24 cellular contexts compared by ENCODE assay signal in genomic region chr5:32866138-32866537, GRCh38.
DNase-seq lines count a peak whose midpoint lies in the region; ATAC-seq, FAIRE-seq and TF ChIP-seq lines count a peak whose summit lies in the region.
"Had no signal": no experiment of that assay in that cellular context is flagged by ENCODE, and none has a peak within 500 bp of the region (broad histone marks: within the 10 kb centered on the region; RNA-seq: fewer than 3 reads in every experiment).

No MANE protein-coding gene starts in this region.

- ATAC-seq in HG02840 (IDR thresholded peaks at IDR 0.05; ENCODE audit: low FRiP score, unreplicated experiment) (no peak), GM21528 (IDR thresholded peaks at IDR 0.05; ENCODE audit: low FRiP score, unreplicated experiment) (no peak), HG02763 (IDR thresholded peaks at IDR 0.05; ENCODE audit: unreplicated experiment) (no peak)
- ATAC-seq: A549, HCT116, HepG2, Right ventricle myocardium inferior had no signal

- peak; percentile 50 for FAIRE-seq in endometrium (lab: Jason Lieb, UNC)
- FAIRE-seq: A549, GM12892, GM19239, HepG2 had no signal

- H3K4me3 ChIP-seq in fibroblast of villous mesenchyme (ENCODE audit: low read depth, low read length): no peak overlapping the region
- H3K4me3 ChIP-seq: A549, MG63, SJSA1 had no signal

- TF ChIP-seq CTCF in fibroblast of villous mesenchyme (IDR thresholded peaks at IDR 0.05; ENCODE audit: insufficient read depth, low read depth, low read length): no peak

- DNase-seq in M059J (ENCODE audit: low read depth) (peak; percentile 17), fibroblast of villous mesenchyme (ENCODE audit: low read depth) (peak; percentile 12), activated gamma-delta T cell (lab: John Stamatoyannopoulos, UW) (no peak)
- DNase-seq: Calu3, DMS79 treated with DMSO at 0.1 percent for 48 hours, Kasumi-1, MG63, NCI-H1105 treated with DMSO at 0.1 percent for 48 hours, NCI-H146, NCI-H1930, NCI-H2107, NCI-H524, NCI-H748 treated with DMSO at 0.1 percent for 48 hours had no signal
